Comparison of ENCODE assay signal across 1 cellular context in the genomic region with DNA sequence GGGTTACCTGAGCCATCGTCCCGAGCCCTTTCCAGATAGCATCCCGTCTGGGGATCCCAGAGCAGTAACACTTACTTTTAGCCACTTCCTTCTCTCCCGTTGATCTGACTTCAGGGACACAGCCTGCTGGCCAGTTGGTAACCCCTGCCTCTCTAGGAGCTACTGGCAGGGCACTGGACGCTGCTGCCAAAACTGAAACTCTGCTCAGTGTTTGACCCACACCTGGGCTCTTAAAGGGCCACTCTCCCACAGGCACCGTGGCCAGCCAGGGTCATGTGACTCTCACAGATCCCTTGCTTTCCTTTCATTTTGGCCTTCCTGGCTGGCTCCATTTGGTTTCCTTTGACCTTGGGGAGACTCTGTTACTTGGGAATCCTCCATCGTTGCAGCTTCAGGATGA.
TF ChIP-seq lines count a peak whose summit lies in the region.

Gene PIGR (minus strand): TSS at position 206 of the 400 bp plus-strand sequence. CDS start 5,935 bp downstream, outside the sequence.

TF ChIP-seq in Ishikawa, 13 proteins besides CTCF, POLR2A, EP300 and RAD21:
- TF ChIP-seq YY1 (IDR thresholded peaks at IDR 0.05; ENCODE audit: low read depth) = no peak
- TF ChIP-seq USF1 (IDR thresholded peaks at IDR 0.05) = peak; percentile 62
- no peak for TF ChIP-seq ZBTB7A (IDR thresholded peaks at IDR 0.05; ENCODE audit: low read depth)
